In genomic region chr17:34416116-34416515, GRCh38 we compare ENCODE assay signal across 9 cellular contexts. TPM values are rescaled to one million over a fixed set of nuclear protein-coding genes. Genes with fewer than 3 reads are reported as not detected.
"Had no signal": no experiment of that assay in that cellular context is flagged by ENCODE, and none has a peak within 500 bp of the region (broad histone marks: within the 10 kb centered on the region; RNA-seq: fewer than 3 reads in every experiment).

No MANE protein-coding gene starts in this region.

- DNase-seq: GM23248, GOT3, H9, HCEC 1CT, IMR-90, KBM-7 had no signal

- H3K4me3 ChIP-seq: GM23248 had no signal

- FAIRE-seq: H54 had no signal

- H3K9me3 Mint-ChIP-seq: H9 had no signal

- H3K27ac ChIP-seq: GM23248, HL-60 had no signal

- H2AFZ ChIP-seq: GM23248 had no signal

- H3K27ac Mint-ChIP-seq: H9 had no signal

- H3K4me3 Mint-ChIP-seq: H9 had no signal

- H3K9ac ChIP-seq: GM23248 had no signal

RNA-seq across cellular contexts. Expression of gene CCL1, which starts 53.1 kb away (rescaled TPM):
- total RNA-seq: GM23248, H9, HT1080, IMR-90 had no signal
- polyA plus RNA-seq: GM23248, IMR-90 had no signal

RNA-seq across cellular contexts. Expression of gene CCL13, which starts 59.8 kb away (rescaled TPM):
- total RNA-seq: GM23248, H9, HT1080 had no signal
- polyA plus RNA-seq: GM23248, IMR-90 had no signal
